In the genomic region with DNA sequence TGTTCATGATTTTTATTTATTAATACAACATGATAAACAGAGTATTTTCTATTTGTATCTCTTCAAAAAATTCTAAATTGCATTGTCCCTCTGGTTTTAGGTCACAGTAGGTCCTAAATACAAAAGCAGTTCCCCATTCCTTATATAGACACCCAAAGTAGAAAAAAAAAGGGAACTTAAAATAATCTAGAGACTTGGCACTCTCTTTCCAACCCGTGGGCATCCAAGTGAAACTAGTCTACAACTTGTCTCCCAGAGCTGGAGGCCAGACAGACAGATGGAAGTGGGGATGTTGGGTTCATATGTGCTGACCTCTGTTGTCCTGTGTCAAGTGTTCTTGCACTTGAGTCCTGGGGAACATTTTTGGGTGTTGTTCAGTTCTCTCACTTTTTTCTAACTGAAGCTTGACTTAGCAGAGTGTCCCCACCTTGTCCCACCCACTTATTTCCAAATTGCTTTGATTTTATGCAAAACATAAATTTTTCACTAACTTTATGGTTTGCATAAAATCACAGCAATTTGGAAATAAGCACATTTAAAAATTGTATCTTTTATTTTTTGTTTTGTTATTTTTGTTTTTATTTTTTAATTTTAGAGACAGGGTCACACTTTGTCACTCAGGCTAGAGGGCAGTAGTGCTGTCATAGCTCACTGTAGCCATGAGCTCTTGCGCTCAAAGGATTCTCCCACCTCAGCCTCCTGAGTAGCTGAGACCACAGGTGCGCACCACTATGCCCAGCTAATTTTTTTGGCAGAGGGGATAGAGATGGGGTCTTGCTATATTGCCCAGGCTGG, we compare ENCODE assay signal across 1 cellular context.
TF ChIP-seq lines count a peak whose summit lies in the region.

No MANE protein-coding gene starts in this region.

TF ChIP-seq in GM12878, 131 proteins besides CTCF, POLR2A, EP300 and RAD21 (continued from another document):
- TF ChIP-seq MEF2A (IDR thresholded peaks at IDR 0.05; ENCODE audit: insufficient read depth, low read depth, low read length): 0 out of 2 replicates have a peak, but pooled peaks have one; percentile 27
- TF ChIP-seq DPF2 (IDR thresholded peaks at IDR 0.05): peak; percentile 48; the same call in 1 of the 2 replicates
- no peak for TF ChIP-seq HDAC6 (IDR thresholded peaks at IDR 0.05; ENCODE audit: unreplicated experiment)
- peak; percentile 50; the same call in 1 of the 2 replicates for TF ChIP-seq IKZF1 (conservative IDR thresholded peaks at IDR 0.05)
- TF ChIP-seq, protein P1, sequence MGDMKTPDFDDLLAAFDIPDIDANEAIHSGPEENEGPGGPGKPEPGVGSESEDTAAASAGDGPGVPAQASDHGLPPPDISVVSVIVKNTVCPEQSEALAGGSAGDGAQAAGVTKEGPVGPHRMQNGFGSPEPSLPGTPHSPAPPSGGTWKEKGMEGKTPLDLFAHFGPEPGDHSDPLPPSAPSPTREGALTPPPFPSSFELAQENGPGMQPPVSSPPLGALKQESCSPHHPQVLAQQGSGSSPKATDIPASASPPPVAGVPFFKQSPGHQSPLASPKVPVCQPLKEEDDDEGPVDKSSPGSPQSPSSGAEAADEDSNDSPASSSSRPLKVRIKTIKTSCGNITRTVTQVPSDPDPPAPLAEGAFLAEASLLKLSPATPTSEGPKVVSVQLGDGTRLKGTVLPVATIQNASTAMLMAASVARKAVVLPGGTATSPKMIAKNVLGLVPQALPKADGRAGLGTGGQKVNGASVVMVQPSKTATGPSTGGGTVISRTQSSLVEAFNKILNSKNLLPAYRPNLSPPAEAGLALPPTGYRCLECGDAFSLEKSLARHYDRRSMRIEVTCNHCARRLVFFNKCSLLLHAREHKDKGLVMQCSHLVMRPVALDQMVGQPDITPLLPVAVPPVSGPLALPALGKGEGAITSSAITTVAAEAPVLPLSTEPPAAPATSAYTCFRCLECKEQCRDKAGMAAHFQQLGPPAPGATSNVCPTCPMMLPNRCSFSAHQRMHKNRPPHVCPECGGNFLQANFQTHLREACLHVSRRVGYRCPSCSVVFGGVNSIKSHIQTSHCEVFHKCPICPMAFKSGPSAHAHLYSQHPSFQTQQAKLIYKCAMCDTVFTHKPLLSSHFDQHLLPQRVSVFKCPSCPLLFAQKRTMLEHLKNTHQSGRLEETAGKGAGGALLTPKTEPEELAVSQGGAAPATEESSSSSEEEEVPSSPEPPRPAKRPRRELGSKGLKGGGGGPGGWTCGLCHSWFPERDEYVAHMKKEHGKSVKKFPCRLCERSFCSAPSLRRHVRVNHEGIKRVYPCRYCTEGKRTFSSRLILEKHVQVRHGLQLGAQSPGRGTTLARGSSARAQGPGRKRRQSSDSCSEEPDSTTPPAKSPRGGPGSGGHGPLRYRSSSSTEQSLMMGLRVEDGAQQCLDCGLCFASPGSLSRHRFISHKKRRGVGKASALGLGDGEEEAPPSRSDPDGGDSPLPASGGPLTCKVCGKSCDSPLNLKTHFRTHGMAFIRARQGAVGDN (IDR thresholded peaks at IDR 0.05): peak; percentile 25; the same call in 1 of the 2 replicates
- 0 out of 2 replicates have a peak, but pooled peaks have one; percentile 43 for TF ChIP-seq NR2F1 (conservative IDR thresholded peaks at IDR 0.05)
- TF ChIP-seq, protein P2, sequence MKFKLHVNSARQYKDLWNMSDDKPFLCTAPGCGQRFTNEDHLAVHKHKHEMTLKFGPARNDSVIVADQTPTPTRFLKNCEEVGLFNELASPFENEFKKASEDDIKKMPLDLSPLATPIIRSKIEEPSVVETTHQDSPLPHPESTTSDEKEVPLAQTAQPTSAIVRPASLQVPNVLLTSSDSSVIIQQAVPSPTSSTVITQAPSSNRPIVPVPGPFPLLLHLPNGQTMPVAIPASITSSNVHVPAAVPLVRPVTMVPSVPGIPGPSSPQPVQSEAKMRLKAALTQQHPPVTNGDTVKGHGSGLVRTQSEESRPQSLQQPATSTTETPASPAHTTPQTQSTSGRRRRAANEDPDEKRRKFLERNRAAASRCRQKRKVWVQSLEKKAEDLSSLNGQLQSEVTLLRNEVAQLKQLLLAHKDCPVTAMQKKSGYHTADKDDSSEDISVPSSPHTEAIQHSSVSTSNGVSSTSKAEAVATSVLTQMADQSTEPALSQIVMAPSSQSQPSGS (IDR thresholded peaks at IDR 0.05; ENCODE audit: low read length): peak; percentile 10; the same call in 1 of the 2 replicates
- TF ChIP-seq KDM1A (IDR thresholded peaks at IDR 0.05; ENCODE audit: borderline replicate concordance): no peak
- peak; percentile 22; the same call in 1 of the 2 replicates for TF ChIP-seq SPI1 (IDR thresholded peaks at IDR 0.05; ENCODE audit: borderline replicate concordance, insufficient read depth, low read depth, low read length)
- TF ChIP-seq MLLT1 (IDR thresholded peaks at IDR 0.05): no peak
- TF ChIP-seq PAX5 (IDR thresholded peaks at IDR 0.05; ENCODE audit: borderline replicate concordance, low read depth, low read length): 0 out of 2 replicates have a peak, but pooled peaks have one; percentile 44
- peak; percentile 41 to 51; a peak in 2 of 4 replicates for TF ChIP-seq IKZF2 (IDR thresholded peaks at IDR 0.05)
- no peak for TF ChIP-seq BMI1 (IDR thresholded peaks at IDR 0.05; ENCODE audit: borderline replicate concordance)
TF ChIP-seq in GM12878: peak in this region for 10.
